In genomic region chr4:3324093-3324815, GRCh38 we compare ENCODE assay signal across 1 cellular context.
TF ChIP-seq lines count a peak whose summit lies in the region.

No MANE protein-coding gene starts in this region.

TF ChIP-seq in H1, 55 proteins besides CTCF, POLR2A, EP300 and RAD21:
- no peak for TF ChIP-seq YY1 (IDR thresholded peaks at IDR 0.05; ENCODE audit: low read depth, low read length)
- peak; percentile 67; the same call in 1 of the 2 replicates for TF ChIP-seq GABPA (IDR thresholded peaks at IDR 0.05; ENCODE audit: borderline replicate concordance, insufficient read depth, low read length)
- TF ChIP-seq SIRT6 (IDR thresholded peaks at IDR 0.05; ENCODE audit: low read length): no peak
- no peak for TF ChIP-seq SUZ12 (IDR thresholded peaks at IDR 0.05; ENCODE audit: low read length)
- peak; percentile 70 for TF ChIP-seq MAX (IDR thresholded peaks at IDR 0.05)
- TF ChIP-seq BCL11A (IDR thresholded peaks at IDR 0.05; ENCODE audit: low read depth in 2 of 2, low read length in 2 of 2): no peak
- TF ChIP-seq JUND (IDR thresholded peaks at IDR 0.05; ENCODE audit: low read length): no peak
- no peak for TF ChIP-seq CEBPB (IDR thresholded peaks at IDR 0.05; ENCODE audit: low read depth, low read length)
- no peak for TF ChIP-seq ATF3 (IDR thresholded peaks at IDR 0.05; ENCODE audit: insufficient read depth, low read depth, low read length)
- no peak for TF ChIP-seq BRCA1 (IDR thresholded peaks at IDR 0.05; ENCODE audit: low read depth, low read length)
- peak; percentile 61; the same call in 1 of the 2 replicates for TF ChIP-seq USF2 (IDR thresholded peaks at IDR 0.05; ENCODE audit: low read length)
- TF ChIP-seq SIN3A (conservative IDR thresholded peaks at IDR 0.05 in 1 of 2, IDR thresholded peaks at IDR 0.05 in 1 of 2; ENCODE audit: low read depth in 1 of 2, low read length in 2 of 2): peak; percentile 66 to 78; a peak in 1 of 4 replicates
- no peak for TF ChIP-seq EGR1 (IDR thresholded peaks at IDR 0.05; ENCODE audit: borderline replicate concordance, low read depth, low read length)
- no peak for TF ChIP-seq RXRA (IDR thresholded peaks at IDR 0.05; ENCODE audit: insufficient read depth, low read depth, low read length)
- no peak for TF ChIP-seq SRF (IDR thresholded peaks at IDR 0.05; ENCODE audit: low read depth, low read length)
- 0 out of 2 replicates have a peak, but pooled peaks have one; percentile 21 for TF ChIP-seq CREB1 (IDR thresholded peaks at IDR 0.05)
- TF ChIP-seq TCF12 (IDR thresholded peaks at IDR 0.05; ENCODE audit: low read depth, low read length): no peak
